ENCODE assay signal across 1 cellular context in the genomic region with DNA sequence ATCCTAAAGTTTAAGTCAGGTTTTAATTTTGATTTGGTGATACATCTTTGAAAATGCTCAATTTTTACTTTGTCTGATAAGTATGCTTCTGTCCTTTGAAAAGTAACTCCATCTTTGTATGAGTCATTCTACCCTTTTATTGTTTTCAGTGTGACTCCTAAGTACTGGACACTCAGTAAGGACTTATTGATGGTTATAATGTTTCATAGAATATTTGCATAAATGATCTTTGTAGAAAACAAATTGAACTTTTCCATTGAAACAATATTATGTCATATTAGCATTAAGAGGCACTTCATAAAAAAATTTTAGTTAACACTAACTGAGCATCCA.
TF ChIP-seq lines count a peak whose summit lies in the region.

No MANE protein-coding gene starts in this region.

TF ChIP-seq in IMR-90, 13 proteins besides CTCF, POLR2A, EP300 and RAD21 (continued from another document):
- TF ChIP-seq CEBPB (IDR thresholded peaks at IDR 0.05; ENCODE audit: low read depth, low read length) (no peak), MXI1 (IDR thresholded peaks at IDR 0.05; ENCODE audit: borderline replicate concordance, low read depth, low read length) (no peak), RFX5 (IDR thresholded peaks at IDR 0.05; ENCODE audit: low read depth, low read length) (no peak), MAZ (IDR thresholded peaks at IDR 0.05; ENCODE audit: borderline replicate concordance, low read depth, low read length) (no peak), NFE2L2 (IDR thresholded peaks at IDR 0.05; ENCODE audit: low read depth, low read length) (no peak), MAFK (IDR thresholded peaks at IDR 0.05; ENCODE audit: low read depth, low read length) (no peak)
TF ChIP-seq in IMR-90: peak in this region for 0.
